ENCODE assay signal across 13 cellular contexts in genomic region chr21:15003463-15004135, GRCh38.
A peak's percentile ranks its signal among the peaks of the same experiment; 100 is the strongest.
DNase-seq lines count a peak whose midpoint lies in the region; ATAC-seq, FAIRE-seq and TF ChIP-seq lines count a peak whose summit lies in the region.
"Had no signal": no experiment of that assay in that cellular context is flagged by ENCODE, and none has a peak within 500 bp of the region (broad histone marks: within the 10 kb centered on the region; RNA-seq: fewer than 3 reads in every experiment).

No MANE protein-coding gene starts in this region.

- POLR2A ChIA-PET in HepG2 (lab: Yijun Ruan, JAX), result no interaction called here

- H3K4me1 Mint-ChIP-seq in activated T-helper 1 cell treated with anti-CD3 and anti-CD28 coated beads, Interleukin-12 subunit alpha, Interleukin-12 subunit beta, Interleukin-2, Interleukin-4 antibody, amounts not matched to agents 30 ng/mL and 10 ng/mL and 1 ng/mL, durations not matched to agents 14 hours and 24 hours and 36 hours (ENCODE audit: low read depth), result peaks cover 51% of the 10 kb centered on the region

- H3K79me2 ChIP-seq in Loucy (ENCODE audit: insufficient read depth, low read length), result peaks cover 79% of the 10 kb centered on the region
- H3K79me2 ChIP-seq in HepG2 (ENCODE audit: insufficient read depth, low read length), result peaks cover 100% of the 10 kb centered on the region

- H4K20me1 ChIP-seq in Loucy (ENCODE audit: insufficient read depth, low read length, poor library complexity, severe bottlenecking), result peaks cover 39% of the 10 kb centered on the region
- H4K20me1 ChIP-seq in HepG2 (ENCODE audit: insufficient read depth, low read length), result peaks cover 69% of the 10 kb centered on the region

- no TSS peak for BruUV-seq in HepG2 (replicated peaks; lab: Mats Ljungman, UMichigan)

- no peaks in the 10 kb centered on the region for H3K27me3 Mint-ChIP-seq in activated T-helper 1 cell treated with anti-CD3 and anti-CD28 coated beads, Interleukin-12 subunit alpha, Interleukin-12 subunit beta, Interleukin-2, Interleukin-4 antibody, amounts not matched to agents 30 ng/mL and 10 ng/mL and 1 ng/mL, durations not matched to agents 14 hours and 24 hours and 36 hours (ENCODE audit: insufficient read depth)

- DNase-seq in COR-L47 (lab: John Stamatoyannopoulos, UW) (peak; percentile 90), SJCRH30 (peak; percentile 88 to 93), HepG2 (ENCODE audit: low spot score) (no peak), GM13977 (ENCODE audit: low spot score) (no peak), stomach (no peak), breast epithelium (ENCODE audit: low spot score in 2 of 2) (no peak)
- no peak for DNase-seq in activated T-helper 1 cell treated with anti-CD3 and anti-CD28 coated beads, Interleukin-12 subunit alpha, Interleukin-12 subunit beta, Interleukin-2, Interleukin-4 antibody, amounts not matched to agents 30 ng/mL and 10 ng/mL and 1 ng/mL, durations not matched to agents 14 hours and 24 hours and 36 hours (ENCODE audit: low spot score)
- DNase-seq: activated T-cell treated with anti-CD3 and anti-CD28 coated beads, Interleukin-2, amount 50 U/mL, for 4 hours; heart right ventricle; NCI-H187; stimulated activated CD4-positive, alpha-beta T cell treated with anti-CD3 and anti-CD28 coated beads, Interleukin-12 subunit alpha, Interleukin-12 subunit beta, amount 100 ng/mL, for 4 hours had no signal

- TF ChIP-seq EP300 in HepG2 (IDR thresholded peaks at IDR 0.05; ENCODE audit: low read depth in 2 of 2, low read length in 2 of 2) (no peak), HepG2 (CRISPR knock-in tag; IDR thresholded peaks at IDR 0.05; ENCODE audit: borderline replicate concordance) (no peak), stomach (IDR thresholded peaks at IDR 0.05) (no peak)

- no peaks in the 10 kb centered on the region for H3K9me3 ChIP-seq in Loucy (ENCODE audit: insufficient read depth, low read depth, low read length)
- no peaks in the 10 kb centered on the region; the same call in 1 of the 2 replicates for H3K9me3 ChIP-seq in SJCRH30 (replicated peaks)
- H3K9me3 ChIP-seq in HepG2 (ENCODE audit: low read length), result no peaks in the 10 kb centered on the region
- no peaks in the 10 kb centered on the region for H3K9me3 ChIP-seq in stomach
- H3K9me3 ChIP-seq in breast epithelium, result no peaks in the 10 kb centered on the region
- H3K9me3 ChIP-seq: heart right ventricle had no signal

- in situ Hi-C loops in HepG2 (cut with HindIII; ENCODE audit: extremely low pct_ligation_motif_present, low pct_unique_long_range_greater_than_20kb) (no loop called here), GM13977 (cut with MboI; ENCODE audit: low pct_unique_long_range_greater_than_20kb, low sequenced_read_pairs, unreplicated experiment) (no loop called here)

- H3K36me3 Mint-ChIP-seq in activated T-helper 1 cell treated with anti-CD3 and anti-CD28 coated beads, Interleukin-12 subunit alpha, Interleukin-12 subunit beta, Interleukin-2, Interleukin-4 antibody, amounts not matched to agents 30 ng/mL and 10 ng/mL and 1 ng/mL, durations not matched to agents 14 hours and 24 hours and 36 hours (ENCODE audit: low read depth), result peaks cover 10% of the 10 kb centered on the region

- no peaks in the 10 kb centered on the region for H3K9me3 Mint-ChIP-seq in activated T-helper 1 cell treated with anti-CD3 and anti-CD28 coated beads, Interleukin-12 subunit alpha, Interleukin-12 subunit beta, Interleukin-2, Interleukin-4 antibody, amounts not matched to agents 30 ng/mL and 10 ng/mL and 1 ng/mL, durations not matched to agents 14 hours and 24 hours and 36 hours

- H3K4me2 ChIP-seq in Loucy (ENCODE audit: low read depth, low read length, poor library complexity, severe bottlenecking), result peak overlapping the region; percentile 1
- no peak overlapping the region for H3K4me2 ChIP-seq in HepG2 (ENCODE audit: low read depth, low read length)

- H3F3A ChIP-seq in Loucy (ENCODE audit: low read depth), result no peaks in the 10 kb centered on the region

- peak overlapping the region; percentile 49 for H3K27ac ChIP-seq in SJCRH30
- H3K27ac ChIP-seq in HepG2 (ENCODE audit: extremely low read length, insufficient read depth, low read length), result no peak overlapping the region
- H3K27ac ChIP-seq in stomach, result no peak overlapping the region
- H3K27ac ChIP-seq in breast epithelium, result no peak overlapping the region
- H3K27ac ChIP-seq: heart right ventricle had no signal

- no peak overlapping the region for H3K27ac Mint-ChIP-seq in activated T-helper 1 cell treated with anti-CD3 and anti-CD28 coated beads, Interleukin-12 subunit alpha, Interleukin-12 subunit beta, Interleukin-2, Interleukin-4 antibody, amounts not matched to agents 30 ng/mL and 10 ng/mL and 1 ng/mL, durations not matched to agents 14 hours and 24 hours and 36 hours

- H3K4me1 ChIP-seq in Loucy (ENCODE audit: insufficient read depth, low read length, poor library complexity, severe bottlenecking) (peaks cover 34% of the 10 kb centered on the region), SJCRH30 (peaks cover 46% of the 10 kb centered on the region), HepG2 (ENCODE audit: insufficient read depth, low read length) (peaks cover 98% of the 10 kb centered on the region), stomach (peaks cover 11 to 75% (median 37%) of the 10 kb centered on the region in 4 donors), breast epithelium (peaks cover 5 to 6% of the 10 kb centered on the region in 2 donors)

- WGBS in HepG2 (ENCODE audit: low lambda C conversion rate), result 94% methylated on average over 6 of the region's 6 CpGs
- 73 to 85% (median 80%) methylated on average over 6 of the region's 6 CpGs for WGBS in stomach, 5 donors

- ATAC-seq in HepG2, result no peak
- ATAC-seq: activated T-cell treated with anti-CD3 and anti-CD28 coated beads, Interleukin-2, amount 50 U/mL, for 4 hours; SK-N-SH treated with all-trans-retinoic acid at 6 μM for 48 hours had no signal

- CTCF ChIA-PET in HepG2 (lab: Yijun Ruan, JAX; ENCODE audit: low intra/inter-chr PET ratio, low total read pairs), result no interaction called here

- H3K9me2 ChIP-seq in Loucy (replicated peaks; ENCODE audit: low read depth, low read length), result no peaks in the 10 kb centered on the region

- no peak overlapping the region for H3K4me3 ChIP-seq in Loucy (ENCODE audit: low read length, poor library complexity, severe bottlenecking)
- no peak overlapping the region for H3K4me3 ChIP-seq in SJCRH30
- no peak overlapping the region for H3K4me3 ChIP-seq in HepG2 (replicated peaks in 1 of 3; ENCODE audit: insufficient read depth in 1 of 3, low read depth in 2 of 3, low read length in 3 of 3)
- H3K4me3 ChIP-seq in stomach, result no peak overlapping the region
- H3K4me3 ChIP-seq in breast epithelium, result no peak overlapping the region
- H3K4me3 ChIP-seq: heart right ventricle had no signal

- TF ChIP-seq RAD21 in HepG2 (CRISPR knock-in tag; IDR thresholded peaks at IDR 0.05), result no peak

- no peak overlapping the region for H2AFZ ChIP-seq in Loucy (ENCODE audit: low read length)
- no peak overlapping the region for H2AFZ ChIP-seq in HepG2 (ENCODE audit: low read length)

- TF ChIP-seq CTCF in Loucy (conservative IDR thresholded peaks at IDR 0.05; ENCODE audit: low read length), result no peak
- TF ChIP-seq CTCF in HepG2 (CRISPR knock-in tag; IDR thresholded peaks at IDR 0.05), result no peak
- TF ChIP-seq CTCF in GM13977 (IDR thresholded peaks at IDR 0.05; ENCODE audit: extremely low read depth, insufficient read depth, missing control alignments), result no peak
- TF ChIP-seq CTCF in stomach (IDR thresholded peaks at IDR 0.05), result no peak
- TF ChIP-seq CTCF in breast epithelium (IDR thresholded peaks at IDR 0.05), result no peak

- no peak for FAIRE-seq in HepG2 (lab: Jason Lieb, UNC)

- no peak overlapping the region for H3K4me3 Mint-ChIP-seq in activated T-helper 1 cell treated with anti-CD3 and anti-CD28 coated beads, Interleukin-12 subunit alpha, Interleukin-12 subunit beta, Interleukin-2, Interleukin-4 antibody, amounts not matched to agents 30 ng/mL and 10 ng/mL and 1 ng/mL, durations not matched to agents 14 hours and 24 hours and 36 hours
- H3K4me3 Mint-ChIP-seq: activated T-cell treated with anti-CD3 and anti-CD28 coated beads, Interleukin-2, amount 50 U/mL, for 4 hours had no signal

- intact Hi-C loops in HepG2 (cut with micrococcal nuclease; ENCODE audit: unreplicated experiment) (loop anchor here (5.0 kb wide), 1 partner anchor 141 kb away; no protein-coding TSS in a partner anchor), stomach (cut with DNase I; ENCODE audit: low total_unique reads) (no loop called here), breast epithelium (cut with DNase I; ENCODE audit: low total_unique reads) (loop anchor here (5.0 kb wide), 1 partner anchor 469 kb away; no protein-coding TSS in a partner anchor)
- intact Hi-C loops in activated T-helper 1 cell treated with anti-CD3 and anti-CD28 coated beads, Interleukin-12 subunit alpha, Interleukin-12 subunit beta, Interleukin-2, Interleukin-4 antibody, amounts not matched to agents 30 ng/mL and 10 ng/mL and 1 ng/mL, durations not matched to agents 14 hours and 24 hours and 36 hours (cut with micrococcal nuclease), result loop anchor here (5.0 kb wide), 1 partner anchor 59 kb away; the partner anchor contains the start of gene NRIP1

- H3K36me3 ChIP-seq in Loucy (ENCODE audit: insufficient read depth, low read length) (peaks cover 10% of the 10 kb centered on the region; the same call in 1 of the 2 replicates), SJCRH30 (peaks cover 11% of the 10 kb centered on the region), HepG2 (replicated peaks in 1 of 2; ENCODE audit: control insufficient read depth in 1 of 2, insufficient read depth in 2 of 2, low read length in 2 of 2) (peaks cover 7 to 33% of the 10 kb centered on the region in 2 experiments; a peak in 4 of 5 replicates), stomach (no peaks in the 10 kb centered on the region), breast epithelium (no peaks in the 10 kb centered on the region)
- H3K36me3 ChIP-seq: heart right ventricle had no signal

- TF ChIP-seq POLR2A in HepG2 (IDR thresholded peaks at IDR 0.05; ENCODE audit: insufficient read depth in 1 of 2, low read depth in 2 of 2, low read length in 2 of 2) (no peak), stomach (IDR thresholded peaks at IDR 0.05) (no peak), breast epithelium (IDR thresholded peaks at IDR 0.05) (no peak)

- H3K27me3 ChIP-seq in Loucy (ENCODE audit: insufficient read depth, low read length, poor library complexity, severe bottlenecking) (no peaks in the 10 kb centered on the region), SJCRH30 (no peaks in the 10 kb centered on the region), HepG2 (ENCODE audit: control insufficient read depth in 1 of 2, insufficient read depth in 2 of 2, low read length in 2 of 2) (no peaks in the 10 kb centered on the region), stomach (no peaks in the 10 kb centered on the region), breast epithelium (no peaks in the 10 kb centered on the region)
- H3K27me3 ChIP-seq: heart right ventricle had no signal

- H3K9ac ChIP-seq in Loucy (ENCODE audit: low read depth, low read length, poor library complexity, severe bottlenecking), result no peak overlapping the region
- H3K9ac ChIP-seq in HepG2 (ENCODE audit: insufficient read depth, low read depth, low read length), result no peak overlapping the region

TF ChIP-seq in HepG2, 621 proteins besides CTCF, POLR2A, EP300 and RAD21 (continues in another document):
- peak; percentile 26 for TF ChIP-seq AGO2 (optimal IDR thresholded peaks at IDR 0.05; ENCODE audit: low read depth, low read length)
- no peak for TF ChIP-seq KDM6A (CRISPR knock-in tag; IDR thresholded peaks at IDR 0.05; ENCODE audit: low read depth)
- peak; percentile 96 for TF ChIP-seq RBM22 (optimal IDR thresholded peaks at IDR 0.05; ENCODE audit: low read length)

Comparison
In these comparisons a context has a peak if more than half of its experiments do, and no peak if none do; other contexts are left out.
1. DNase-seq: peak in COR-L47 (single experiment) and SJCRH30 (2 of 2); none in HepG2 (single experiment), activated T-helper 1 cell treated with anti-CD3 and anti-CD28 coated beads, Interleukin-12 subunit alpha, Interleukin-12 subunit beta, Interleukin-2, Interleukin-4 antibody, amounts not matched to agents 30 ng/mL and 10 ng/mL and 1 ng/mL, durations not matched to agents 14 hours and 24 hours and 36 hours (single experiment), GM13977 (single experiment), stomach (single experiment) and breast epithelium (0 of 2).